In the genomic region with DNA sequence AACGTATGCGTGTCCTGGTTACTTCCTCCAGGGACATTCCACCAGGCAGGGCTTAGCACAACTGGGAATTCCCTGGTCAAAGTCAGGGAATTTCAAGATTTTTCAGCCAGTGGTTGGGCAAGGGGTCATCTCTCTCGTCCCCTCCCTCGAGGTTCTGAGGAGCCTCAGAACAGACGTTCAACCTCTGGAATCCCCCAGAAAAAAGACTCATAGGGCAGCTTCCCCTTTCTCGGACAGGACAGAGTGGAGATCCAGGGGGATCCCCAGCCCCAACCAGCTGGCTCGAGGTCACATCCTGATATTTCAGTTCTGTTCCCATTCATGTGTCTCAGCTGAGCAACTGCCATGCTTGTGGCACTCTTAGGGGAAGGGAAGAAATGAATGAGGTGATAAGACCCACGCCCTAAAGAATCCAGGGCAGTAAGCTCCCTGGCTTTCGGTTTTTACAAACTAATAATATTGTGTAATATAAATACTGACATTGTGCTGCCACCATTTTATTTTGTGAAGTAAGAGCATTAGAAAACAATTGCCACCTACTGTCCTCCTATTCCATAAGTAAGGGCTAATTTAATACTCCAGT, we compare ENCODE assay signal across 1 cellular context.
A peak's percentile ranks its signal among the peaks of the same experiment; 100 is the strongest.
TF ChIP-seq lines count a peak whose summit lies in the region.

No MANE protein-coding gene starts in this region.

TF ChIP-seq in GM12878, 131 proteins besides CTCF, POLR2A, EP300 and RAD21 (continued from another document and continues in another):
- TF ChIP-seq, protein P1, sequence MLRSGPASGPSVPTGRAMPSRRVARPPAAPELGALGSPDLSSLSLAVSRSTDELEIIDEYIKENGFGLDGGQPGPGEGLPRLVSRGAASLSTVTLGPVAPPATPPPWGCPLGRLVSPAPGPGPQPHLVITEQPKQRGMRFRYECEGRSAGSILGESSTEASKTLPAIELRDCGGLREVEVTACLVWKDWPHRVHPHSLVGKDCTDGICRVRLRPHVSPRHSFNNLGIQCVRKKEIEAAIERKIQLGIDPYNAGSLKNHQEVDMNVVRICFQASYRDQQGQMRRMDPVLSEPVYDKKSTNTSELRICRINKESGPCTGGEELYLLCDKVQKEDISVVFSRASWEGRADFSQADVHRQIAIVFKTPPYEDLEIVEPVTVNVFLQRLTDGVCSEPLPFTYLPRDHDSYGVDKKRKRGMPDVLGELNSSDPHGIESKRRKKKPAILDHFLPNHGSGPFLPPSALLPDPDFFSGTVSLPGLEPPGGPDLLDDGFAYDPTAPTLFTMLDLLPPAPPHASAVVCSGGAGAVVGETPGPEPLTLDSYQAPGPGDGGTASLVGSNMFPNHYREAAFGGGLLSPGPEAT (IDR thresholded peaks at IDR 0.05; ENCODE audit: low read depth): peak; percentile 87
- TF ChIP-seq, protein P2, sequence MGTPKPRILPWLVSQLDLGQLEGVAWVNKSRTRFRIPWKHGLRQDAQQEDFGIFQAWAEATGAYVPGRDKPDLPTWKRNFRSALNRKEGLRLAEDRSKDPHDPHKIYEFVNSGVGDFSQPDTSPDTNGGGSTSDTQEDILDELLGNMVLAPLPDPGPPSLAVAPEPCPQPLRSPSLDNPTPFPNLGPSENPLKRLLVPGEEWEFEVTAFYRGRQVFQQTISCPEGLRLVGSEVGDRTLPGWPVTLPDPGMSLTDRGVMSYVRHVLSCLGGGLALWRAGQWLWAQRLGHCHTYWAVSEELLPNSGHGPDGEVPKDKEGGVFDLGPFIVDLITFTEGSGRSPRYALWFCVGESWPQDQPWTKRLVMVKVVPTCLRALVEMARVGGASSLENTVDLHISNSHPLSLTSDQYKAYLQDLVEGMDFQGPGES (IDR thresholded peaks at IDR 0.05): no peak
- no peak for TF ChIP-seq CBX3 (IDR thresholded peaks at IDR 0.05; ENCODE audit: borderline replicate concordance, low read depth)
- no peak for TF ChIP-seq MYC (IDR thresholded peaks at IDR 0.05; ENCODE audit: insufficient read depth, insufficient read length, insufficient replicate concordance, low read length, severe bottlenecking)
- TF ChIP-seq KLF5 (IDR thresholded peaks at IDR 0.05; ENCODE audit: partially characterized antibody): no peak
- no peak for TF ChIP-seq ZNF384 (IDR thresholded peaks at IDR 0.05; ENCODE audit: borderline replicate concordance, low read depth, low read length)
- 0 out of 2 replicates have a peak, but pooled peaks have one; percentile 27 for TF ChIP-seq TCF12 (IDR thresholded peaks at IDR 0.05; ENCODE audit: low read depth, low read length)
- TF ChIP-seq JUNB (IDR thresholded peaks at IDR 0.05): no peak
- TF ChIP-seq IRF4 (IDR thresholded peaks at IDR 0.05; ENCODE audit: low read depth, low read length): no peak
- TF ChIP-seq YY1 (IDR thresholded peaks at IDR 0.05; ENCODE audit: low read depth, low read length): no peak
- TF ChIP-seq EED (IDR thresholded peaks at IDR 0.05; ENCODE audit: low read depth): peak; percentile 75
- no peak for TF ChIP-seq SIX5 (IDR thresholded peaks at IDR 0.05; ENCODE audit: low read depth, low read length, severe bottlenecking)
- TF ChIP-seq TBL1XR1 (IDR thresholded peaks at IDR 0.05; ENCODE audit: low read depth, low read length): no peak
- no peak for TF ChIP-seq SRF (IDR thresholded peaks at IDR 0.05; ENCODE audit: low read depth in 2 of 2, low read length in 2 of 2)
- no peak for TF ChIP-seq TCF3 (IDR thresholded peaks at IDR 0.05; ENCODE audit: borderline replicate concordance, insufficient read depth, low read depth, low read length)
- TF ChIP-seq CHD4 (IDR thresholded peaks at IDR 0.05): no peak
- TF ChIP-seq JUND (IDR thresholded peaks at IDR 0.05; ENCODE audit: low read depth, low read length): no peak
- TF ChIP-seq SPI1 (IDR thresholded peaks at IDR 0.05; ENCODE audit: borderline replicate concordance, insufficient read depth, low read depth, low read length): peak; percentile 57; the same call in 1 of the 2 replicates
- peak; percentile 25; the same call in 1 of the 2 replicates for TF ChIP-seq FOXM1 (IDR thresholded peaks at IDR 0.05; ENCODE audit: low read depth, low read length)
- TF ChIP-seq CHD1 (IDR thresholded peaks at IDR 0.05; ENCODE audit: low read depth, low read length): no peak
- TF ChIP-seq RAD51 (IDR thresholded peaks at IDR 0.05): no peak
- TF ChIP-seq CREM (IDR thresholded peaks at IDR 0.05; ENCODE audit: low read depth): no peak
- peak; percentile 35; the same call in 1 of the 2 replicates for TF ChIP-seq DPF2 (IDR thresholded peaks at IDR 0.05)
- TF ChIP-seq, protein P3, sequence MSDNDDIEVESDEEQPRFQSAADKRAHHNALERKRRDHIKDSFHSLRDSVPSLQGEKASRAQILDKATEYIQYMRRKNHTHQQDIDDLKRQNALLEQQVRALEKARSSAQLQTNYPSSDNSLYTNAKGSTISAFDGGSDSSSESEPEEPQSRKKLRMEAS (IDR thresholded peaks at IDR 0.05; ENCODE audit: low read depth, low read length): no peak
- TF ChIP-seq WRNIP1 (IDR thresholded peaks at IDR 0.05; ENCODE audit: borderline replicate concordance, low read depth, low read length): no peak
- TF ChIP-seq, protein P4, sequence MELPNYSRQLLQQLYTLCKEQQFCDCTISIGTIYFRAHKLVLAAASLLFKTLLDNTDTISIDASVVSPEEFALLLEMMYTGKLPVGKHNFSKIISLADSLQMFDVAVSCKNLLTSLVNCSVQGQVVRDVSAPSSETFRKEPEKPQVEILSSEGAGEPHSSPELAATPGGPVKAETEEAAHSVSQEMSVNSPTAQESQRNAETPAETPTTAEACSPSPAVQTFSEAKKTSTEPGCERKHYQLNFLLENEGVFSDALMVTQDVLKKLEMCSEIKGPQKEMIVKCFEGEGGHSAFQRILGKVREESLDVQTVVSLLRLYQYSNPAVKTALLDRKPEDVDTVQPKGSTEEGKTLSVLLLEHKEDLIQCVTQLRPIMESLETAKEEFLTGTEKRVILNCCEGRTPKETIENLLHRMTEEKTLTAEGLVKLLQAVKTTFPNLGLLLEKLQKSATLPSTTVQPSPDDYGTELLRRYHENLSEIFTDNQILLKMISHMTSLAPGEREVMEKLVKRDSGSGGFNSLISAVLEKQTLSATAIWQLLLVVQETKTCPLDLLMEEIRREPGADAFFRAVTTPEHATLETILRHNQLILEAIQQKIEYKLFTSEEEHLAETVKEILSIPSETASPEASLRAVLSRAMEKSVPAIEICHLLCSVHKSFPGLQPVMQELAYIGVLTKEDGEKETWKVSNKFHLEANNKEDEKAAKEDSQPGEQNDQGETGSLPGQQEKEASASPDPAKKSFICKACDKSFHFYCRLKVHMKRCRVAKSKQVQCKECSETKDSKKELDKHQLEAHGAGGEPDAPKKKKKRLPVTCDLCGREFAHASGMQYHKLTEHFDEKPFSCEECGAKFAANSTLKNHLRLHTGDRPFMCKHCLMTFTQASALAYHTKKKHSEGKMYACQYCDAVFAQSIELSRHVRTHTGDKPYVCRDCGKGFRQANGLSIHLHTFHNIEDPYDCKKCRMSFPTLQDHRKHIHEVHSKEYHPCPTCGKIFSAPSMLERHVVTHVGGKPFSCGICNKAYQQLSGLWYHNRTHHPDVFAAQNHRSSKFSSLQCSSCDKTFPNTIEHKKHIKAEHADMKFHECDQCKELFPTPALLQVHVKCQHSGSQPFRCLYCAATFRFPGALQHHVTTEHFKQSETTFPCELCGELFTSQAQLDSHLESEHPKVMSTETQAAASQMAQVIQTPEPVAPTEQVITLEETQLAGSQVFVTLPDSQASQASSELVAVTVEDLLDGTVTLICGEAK (IDR thresholded peaks at IDR 0.05; ENCODE audit: borderline replicate concordance): no peak
- TF ChIP-seq, protein P5, sequence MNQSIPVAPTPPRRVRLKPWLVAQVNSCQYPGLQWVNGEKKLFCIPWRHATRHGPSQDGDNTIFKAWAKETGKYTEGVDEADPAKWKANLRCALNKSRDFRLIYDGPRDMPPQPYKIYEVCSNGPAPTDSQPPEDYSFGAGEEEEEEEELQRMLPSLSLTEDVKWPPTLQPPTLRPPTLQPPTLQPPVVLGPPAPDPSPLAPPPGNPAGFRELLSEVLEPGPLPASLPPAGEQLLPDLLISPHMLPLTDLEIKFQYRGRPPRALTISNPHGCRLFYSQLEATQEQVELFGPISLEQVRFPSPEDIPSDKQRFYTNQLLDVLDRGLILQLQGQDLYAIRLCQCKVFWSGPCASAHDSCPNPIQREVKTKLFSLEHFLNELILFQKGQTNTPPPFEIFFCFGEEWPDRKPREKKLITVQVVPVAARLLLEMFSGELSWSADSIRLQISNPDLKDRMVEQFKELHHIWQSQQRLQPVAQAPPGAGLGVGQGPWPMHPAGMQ (IDR thresholded peaks at IDR 0.05; ENCODE audit: borderline replicate concordance): no peak
- peak; percentile 40; the same call in 1 of the 2 replicates for TF ChIP-seq MTA2 (IDR thresholded peaks at IDR 0.05; ENCODE audit: low read depth)
- TF ChIP-seq IKZF2 (IDR thresholded peaks at IDR 0.05): peak; percentile 81 to 85
- peak; percentile 59; the same call in 1 of the 2 replicates for TF ChIP-seq GATAD2B (conservative IDR thresholded peaks at IDR 0.05; ENCODE audit: low read depth)
- TF ChIP-seq ASH2L (IDR thresholded peaks at IDR 0.05; ENCODE audit: borderline replicate concordance, low read depth): no peak
- TF ChIP-seq ESRRA (IDR thresholded peaks at IDR 0.05; ENCODE audit: low read length): no peak
- no peak for TF ChIP-seq STAT3 (IDR thresholded peaks at IDR 0.05; ENCODE audit: low read depth, low read length)
- no peak for TF ChIP-seq HDAC6 (IDR thresholded peaks at IDR 0.05; ENCODE audit: unreplicated experiment)
- TF ChIP-seq, protein P6, sequence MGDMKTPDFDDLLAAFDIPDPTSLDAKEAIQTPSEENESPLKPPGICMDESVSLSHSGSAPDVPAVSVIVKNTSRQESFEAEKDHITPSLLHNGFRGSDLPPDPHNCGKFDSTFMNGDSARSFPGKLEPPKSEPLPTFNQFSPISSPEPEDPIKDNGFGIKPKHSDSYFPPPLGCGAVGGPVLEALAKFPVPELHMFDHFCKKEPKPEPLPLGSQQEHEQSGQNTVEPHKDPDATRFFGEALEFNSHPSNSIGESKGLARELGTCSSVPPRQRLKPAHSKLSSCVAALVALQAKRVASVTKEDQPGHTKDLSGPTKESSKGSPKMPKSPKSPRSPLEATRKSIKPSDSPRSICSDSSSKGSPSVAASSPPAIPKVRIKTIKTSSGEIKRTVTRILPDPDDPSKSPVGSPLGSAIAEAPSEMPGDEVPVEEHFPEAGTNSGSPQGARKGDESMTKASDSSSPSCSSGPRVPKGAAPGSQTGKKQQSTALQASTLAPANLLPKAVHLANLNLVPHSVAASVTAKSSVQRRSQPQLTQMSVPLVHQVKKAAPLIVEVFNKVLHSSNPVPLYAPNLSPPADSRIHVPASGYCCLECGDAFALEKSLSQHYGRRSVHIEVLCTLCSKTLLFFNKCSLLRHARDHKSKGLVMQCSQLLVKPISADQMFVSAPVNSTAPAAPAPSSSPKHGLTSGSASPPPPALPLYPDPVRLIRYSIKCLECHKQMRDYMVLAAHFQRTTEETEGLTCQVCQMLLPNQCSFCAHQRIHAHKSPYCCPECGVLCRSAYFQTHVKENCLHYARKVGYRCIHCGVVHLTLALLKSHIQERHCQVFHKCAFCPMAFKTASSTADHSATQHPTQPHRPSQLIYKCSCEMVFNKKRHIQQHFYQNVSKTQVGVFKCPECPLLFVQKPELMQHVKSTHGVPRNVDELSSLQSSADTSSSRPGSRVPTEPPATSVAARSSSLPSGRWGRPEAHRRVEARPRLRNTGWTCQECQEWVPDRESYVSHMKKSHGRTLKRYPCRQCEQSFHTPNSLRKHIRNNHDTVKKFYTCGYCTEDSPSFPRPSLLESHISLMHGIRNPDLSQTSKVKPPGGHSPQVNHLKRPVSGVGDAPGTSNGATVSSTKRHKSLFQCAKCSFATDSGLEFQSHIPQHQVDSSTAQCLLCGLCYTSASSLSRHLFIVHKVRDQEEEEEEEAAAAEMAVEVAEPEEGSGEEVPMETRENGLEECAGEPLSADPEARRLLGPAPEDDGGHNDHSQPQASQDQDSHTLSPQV (IDR thresholded peaks at IDR 0.05): no peak
- TF ChIP-seq, protein P7, sequence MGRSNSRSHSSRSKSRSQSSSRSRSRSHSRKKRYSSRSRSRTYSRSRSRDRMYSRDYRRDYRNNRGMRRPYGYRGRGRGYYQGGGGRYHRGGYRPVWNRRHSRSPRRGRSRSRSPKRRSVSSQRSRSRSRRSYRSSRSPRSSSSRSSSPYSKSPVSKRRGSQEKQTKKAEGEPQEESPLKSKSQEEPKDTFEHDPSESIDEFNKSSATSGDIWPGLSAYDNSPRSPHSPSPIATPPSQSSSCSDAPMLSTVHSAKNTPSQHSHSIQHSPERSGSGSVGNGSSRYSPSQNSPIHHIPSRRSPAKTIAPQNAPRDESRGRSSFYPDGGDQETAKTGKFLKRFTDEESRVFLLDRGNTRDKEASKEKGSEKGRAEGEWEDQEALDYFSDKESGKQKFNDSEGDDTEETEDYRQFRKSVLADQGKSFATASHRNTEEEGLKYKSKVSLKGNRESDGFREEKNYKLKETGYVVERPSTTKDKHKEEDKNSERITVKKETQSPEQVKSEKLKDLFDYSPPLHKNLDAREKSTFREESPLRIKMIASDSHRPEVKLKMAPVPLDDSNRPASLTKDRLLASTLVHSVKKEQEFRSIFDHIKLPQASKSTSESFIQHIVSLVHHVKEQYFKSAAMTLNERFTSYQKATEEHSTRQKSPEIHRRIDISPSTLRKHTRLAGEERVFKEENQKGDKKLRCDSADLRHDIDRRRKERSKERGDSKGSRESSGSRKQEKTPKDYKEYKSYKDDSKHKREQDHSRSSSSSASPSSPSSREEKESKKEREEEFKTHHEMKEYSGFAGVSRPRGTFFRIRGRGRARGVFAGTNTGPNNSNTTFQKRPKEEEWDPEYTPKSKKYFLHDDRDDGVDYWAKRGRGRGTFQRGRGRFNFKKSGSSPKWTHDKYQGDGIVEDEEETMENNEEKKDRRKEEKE (IDR thresholded peaks at IDR 0.05): no peak
- TF ChIP-seq KDM1A (IDR thresholded peaks at IDR 0.05; ENCODE audit: borderline replicate concordance): no peak
- no peak for TF ChIP-seq MEF2B (IDR thresholded peaks at IDR 0.05; ENCODE audit: partially characterized antibody, poor library complexity, severe bottlenecking)
- TF ChIP-seq EGR1 (IDR thresholded peaks at IDR 0.05; ENCODE audit: borderline replicate concordance in 1 of 2, low read depth in 2 of 2, low read length in 2 of 2): no peak
- TF ChIP-seq, protein P8, sequence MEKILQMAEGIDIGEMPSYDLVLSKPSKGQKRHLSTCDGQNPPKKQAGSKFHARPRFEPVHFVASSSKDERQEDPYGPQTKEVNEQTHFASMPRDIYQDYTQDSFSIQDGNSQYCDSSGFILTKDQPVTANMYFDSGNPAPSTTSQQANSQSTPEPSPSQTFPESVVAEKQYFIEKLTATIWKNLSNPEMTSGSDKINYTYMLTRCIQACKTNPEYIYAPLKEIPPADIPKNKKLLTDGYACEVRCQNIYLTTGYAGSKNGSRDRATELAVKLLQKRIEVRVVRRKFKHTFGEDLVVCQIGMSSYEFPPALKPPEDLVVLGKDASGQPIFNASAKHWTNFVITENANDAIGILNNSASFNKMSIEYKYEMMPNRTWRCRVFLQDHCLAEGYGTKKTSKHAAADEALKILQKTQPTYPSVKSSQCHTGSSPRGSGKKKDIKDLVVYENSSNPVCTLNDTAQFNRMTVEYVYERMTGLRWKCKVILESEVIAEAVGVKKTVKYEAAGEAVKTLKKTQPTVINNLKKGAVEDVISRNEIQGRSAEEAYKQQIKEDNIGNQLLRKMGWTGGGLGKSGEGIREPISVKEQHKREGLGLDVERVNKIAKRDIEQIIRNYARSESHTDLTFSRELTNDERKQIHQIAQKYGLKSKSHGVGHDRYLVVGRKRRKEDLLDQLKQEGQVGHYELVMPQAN (conservative IDR thresholded peaks at IDR 0.05): no peak
- peak in 1 of 2 experiments; percentile 8; a peak in 1 of 4 replicates for TF ChIP-seq BHLHE40 (IDR thresholded peaks at IDR 0.05; ENCODE audit: borderline replicate concordance in 1 of 2, low read depth in 2 of 2, low read length in 1 of 2)
- TF ChIP-seq SMC3 (IDR thresholded peaks at IDR 0.05; ENCODE audit: borderline replicate concordance, low read length): no peak
- TF ChIP-seq BCL11A (IDR thresholded peaks at IDR 0.05; ENCODE audit: low read depth, low read length): no peak
- no peak for TF ChIP-seq TAF1 (IDR thresholded peaks at IDR 0.05; ENCODE audit: borderline replicate concordance, low read depth, low read length)
- TF ChIP-seq TARDBP (IDR thresholded peaks at IDR 0.05; ENCODE audit: borderline replicate concordance): no peak
- no peak for TF ChIP-seq SMAD5 (IDR thresholded peaks at IDR 0.05; ENCODE audit: low read depth)
